In genomic region chr16:52193441-52193840, GRCh38 we compare ENCODE assay signal across 26 cellular contexts.
DNase-seq lines count a peak whose midpoint lies in the region; ATAC-seq, FAIRE-seq and TF ChIP-seq lines count a peak whose summit lies in the region.
"Had no signal": no experiment of that assay in that cellular context is flagged by ENCODE, and none has a peak within 500 bp of the region (broad histone marks: within the 10 kb centered on the region; RNA-seq: fewer than 3 reads in every experiment).

No MANE protein-coding gene starts in this region.

- no peaks in the 10 kb centered on the region for H3K4me1 ChIP-seq in GM23248 (ENCODE audit: insufficient read depth)
- no peaks in the 10 kb centered on the region for H3K4me1 ChIP-seq in MM.1S (ENCODE audit: low read length)
- H3K4me1 ChIP-seq in small intestine (ENCODE audit: control insufficient read depth in 2 of 2, insufficient read depth in 1 of 2, low read depth in 1 of 2, low read length in 1 of 2) = no peaks in the 10 kb centered on the region
- H3K4me1 ChIP-seq in left lung = no peaks in the 10 kb centered on the region
- H3K4me1 ChIP-seq: BLaER1 treated with 17β-estradiol and CSF1 and Interleukin-3, amounts not matched to agents 10 nM and 100 nM had no signal

- peak; percentile 37 for ATAC-seq in left lobe of liver
- ATAC-seq in left lung = no peak
- ATAC-seq: GM23338, Right ventricle myocardium inferior had no signal

- H3K9me3 ChIP-seq in GM23248 (ENCODE audit: low read depth) (no peaks in the 10 kb centered on the region), MM.1S (replicated peaks; ENCODE audit: insufficient read depth, low read length) (no peaks in the 10 kb centered on the region), small intestine (ENCODE audit: control insufficient read depth, low read depth) (no peaks in the 10 kb centered on the region), MG63 (no peaks in the 10 kb centered on the region), left lung (no peaks in the 10 kb centered on the region)
- H3K9me3 ChIP-seq: BLaER1 treated with 17β-estradiol and CSF1 and Interleukin-3, amounts not matched to agents 10 nM and 100 nM had no signal

- H3K27ac ChIP-seq in GM23248 = no peak overlapping the region
- H3K27ac ChIP-seq in MM.1S (ENCODE audit: low read length) = no peak overlapping the region
- H3K27ac ChIP-seq in small intestine (ENCODE audit: low read depth in 1 of 2, low read length in 1 of 2) = no peak overlapping the region
- no peak overlapping the region for H3K27ac ChIP-seq in left lung
- H3K27ac ChIP-seq: BLaER1 treated with 17β-estradiol and CSF1 and Interleukin-3, amounts not matched to agents 10 nM and 100 nM; KMS-11; PC-9 had no signal

- H3K9ac ChIP-seq in GM23248 = no peak overlapping the region
- no peak overlapping the region for H3K9ac ChIP-seq in MM.1S (ENCODE audit: low read length)
- H3K9ac ChIP-seq: BLaER1 treated with 17β-estradiol and CSF1 and Interleukin-3, amounts not matched to agents 10 nM and 100 nM; KMS-11 had no signal

- H3K9me2 ChIP-seq in GM23248 (ENCODE audit: insufficient read depth) = no peaks in the 10 kb centered on the region
- H3K9me2 ChIP-seq in MM.1S (replicated peaks; ENCODE audit: insufficient read depth, low read length) = no peaks in the 10 kb centered on the region

- 22 to 28% methylated on average over 2 of the region's 2 CpGs for WGBS in GM23248 (ENCODE audit: low coverage in 1 of 2, low lambda C conversion rate in 2 of 2, missing lambda C conversion rate in 2 of 2), 2 experiments
- WGBS in small intestine, 3 donors = 25 to 58% (median 37%) methylated on average over 2 of the region's 2 CpGs

- H3K4me2 ChIP-seq in GM23248 (ENCODE audit: unreplicated experiment) (no peak overlapping the region), MM.1S (ENCODE audit: low read depth, low read length) (no peak overlapping the region)
- H3K4me2 ChIP-seq: BLaER1 treated with 17β-estradiol and CSF1 and Interleukin-3, amounts not matched to agents 10 nM and 100 nM; GM23338; KMS-11; PC-9 had no signal

- DNase-seq in GM23248 = no peak
- no peak for DNase-seq in MM.1S
- DNase-seq in left lobe of liver (ENCODE audit: low spot score) = no peak
- DNase-seq in small intestine = peak; percentile 59
- no peak for DNase-seq in MG63
- DNase-seq in T1000 (lab: John Stamatoyannopoulos, UW) = no peak
- DNase-seq in NCI-H2227 treated with DMSO at 0.1 percent for 48 hours (lab: John Stamatoyannopoulos, UW) = no peak
- no peak for DNase-seq in left lung
- DNase-seq: CD4-positive, alpha-beta memory T cell; COR-L47; H9; NCI-H1092 treated with DMSO at 0.1 percent for 48 hours; NCI-H1436 treated with DMSO at 0.1 percent for 48 hours; NCI-H187 treated with DMSO at 0.1 percent for 48 hours; NCI-H2171 treated with DMSO at 0.1 percent for 48 hours; NCI-H524; NCI-H748 treated with DMSO at 0.1 percent for 48 hours; NK-92 treated with Interleukin-12 subunit alpha and Interleukin-12 subunit beta, amount 100 ng/mL, for 24 hours; PC-9; SW 1271 had no signal

- intact Hi-C loops in left lung (cut with DNase I) = loop anchor here in 1 of 2 donors (5.0 kb wide), 1 partner anchor 719 kb away; no protein-coding TSS in a partner anchor

- H3F3A ChIP-seq in GM23248 (ENCODE audit: insufficient read depth) (no peaks in the 10 kb centered on the region), MM.1S (ENCODE audit: insufficient read depth, low read length) (no peaks in the 10 kb centered on the region)

- in situ Hi-C loops in GM23248 (cut with MboI) = no loop called here

- H4K20me1 ChIP-seq in GM23248 (ENCODE audit: insufficient read depth) = no peaks in the 10 kb centered on the region
- no peaks in the 10 kb centered on the region for H4K20me1 ChIP-seq in MM.1S (ENCODE audit: insufficient read depth, low read length)
- H4K20me1 ChIP-seq: BLaER1 treated with 17β-estradiol and CSF1 and Interleukin-3, amounts not matched to agents 10 nM and 100 nM had no signal

- FAIRE-seq in small intestine (lab: Jason Lieb, UNC) = no peak
- FAIRE-seq: A204.1, G401.6 had no signal

- H2AFZ ChIP-seq in GM23248 (0 out of 2 replicates have a peak overlapping the region, but pooled peaks have one; percentile 19), MM.1S (ENCODE audit: low read length) (peak overlapping the region; percentile 24; the same call in 1 of the 2 replicates)
- H2AFZ ChIP-seq: PC-9 had no signal

- H3K4me3 ChIP-seq in GM23248 = no peak overlapping the region
- no peak overlapping the region for H3K4me3 ChIP-seq in MM.1S (ENCODE audit: low read length)
- H3K4me3 ChIP-seq in small intestine (ENCODE audit: low read depth in 1 of 2, low read length in 2 of 2) = no peak overlapping the region
- no peak overlapping the region for H3K4me3 ChIP-seq in MG63
- H3K4me3 ChIP-seq in left lung = no peak overlapping the region
- H3K4me3 ChIP-seq: BLaER1 treated with 17β-estradiol and CSF1 and Interleukin-3, amounts not matched to agents 10 nM and 100 nM; GM23338; PC-9 had no signal

- H3K27me3 ChIP-seq in GM23248 (replicated peaks; ENCODE audit: insufficient read depth) (no peaks in the 10 kb centered on the region), MM.1S (replicated peaks; ENCODE audit: insufficient read depth, low read length) (no peaks in the 10 kb centered on the region), small intestine (ENCODE audit: control insufficient read depth in 2 of 2, insufficient read depth in 2 of 2, low read length in 2 of 2) (no peaks in the 10 kb centered on the region), MG63 (peaks cover 3% of the 10 kb centered on the region; the same call in 1 of the 2 replicates), left lung (no peaks in the 10 kb centered on the region)
- H3K27me3 ChIP-seq: BLaER1 treated with 17β-estradiol and CSF1 and Interleukin-3, amounts not matched to agents 10 nM and 100 nM had no signal

- TF ChIP-seq CTCF in MM.1S (IDR thresholded peaks at IDR 0.05; ENCODE audit: low read length) (no peak), left lung (IDR thresholded peaks at IDR 0.05) (no peak)

- H3K79me2 ChIP-seq in GM23248 (ENCODE audit: insufficient read depth) = no peaks in the 10 kb centered on the region
- no peaks in the 10 kb centered on the region for H3K79me2 ChIP-seq in MM.1S (ENCODE audit: low read length)

- H3K36me3 ChIP-seq in GM23248 (ENCODE audit: low read depth) (no peaks in the 10 kb centered on the region), MM.1S (replicated peaks; ENCODE audit: insufficient read depth, low read length) (no peaks in the 10 kb centered on the region), small intestine (ENCODE audit: control insufficient read depth in 2 of 2, insufficient read depth in 2 of 2, low read length in 2 of 2) (no peaks in the 10 kb centered on the region), MG63 (no peaks in the 10 kb centered on the region), left lung (no peaks in the 10 kb centered on the region)
- H3K36me3 ChIP-seq: BLaER1 treated with 17β-estradiol and CSF1 and Interleukin-3, amounts not matched to agents 10 nM and 100 nM had no signal
